ENCODE assay signal across 8 cellular contexts in the genomic region with DNA sequence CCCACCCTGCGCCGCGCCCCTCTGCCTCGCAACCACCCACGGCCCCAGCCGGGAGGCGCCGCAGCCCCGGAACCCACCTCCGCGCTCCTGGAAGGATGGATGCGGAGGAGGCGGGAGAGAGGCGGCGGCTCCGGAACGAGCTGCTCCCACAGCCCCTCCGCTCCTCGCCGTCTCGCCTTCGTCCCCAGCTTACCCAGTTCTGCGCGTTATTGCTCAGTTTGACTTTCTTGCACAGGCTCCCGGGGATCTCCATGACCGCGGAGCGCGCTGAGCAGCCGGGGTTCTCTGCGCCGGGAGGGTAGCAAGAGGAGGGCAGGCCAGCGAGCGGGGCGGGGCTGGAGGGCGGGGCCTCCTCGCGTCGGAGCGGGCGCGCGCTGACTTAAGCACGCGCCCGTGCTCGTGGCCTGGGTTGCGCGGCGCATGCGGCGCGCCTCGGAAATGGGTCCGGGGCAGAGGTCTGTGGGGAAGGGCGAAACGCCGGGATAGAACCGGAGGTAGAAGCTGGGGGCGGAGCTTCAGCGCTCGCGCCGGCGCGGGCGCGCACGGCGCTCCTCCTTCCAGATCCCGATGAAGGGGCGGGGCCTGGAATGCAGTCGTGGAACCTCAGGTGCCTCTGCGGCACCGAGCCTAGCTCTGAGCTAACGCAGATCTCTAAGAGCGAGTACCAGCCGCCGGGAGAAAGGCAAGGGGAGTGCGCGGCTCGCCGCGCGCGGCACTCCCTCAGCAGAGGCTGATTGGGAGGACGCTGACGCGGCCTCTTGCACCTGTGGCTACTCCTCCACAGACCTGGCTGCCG. TPM values are rescaled to one million over a fixed set of nuclear protein-coding genes. Genes with fewer than 3 reads are reported as not detected.
DNase-seq lines count a peak whose midpoint lies in the region; ATAC-seq and TF ChIP-seq lines count a peak whose summit lies in the region.

PAPSS1 (minus strand) TSS at position 308 of the 796 bp plus-strand sequence; CDS start at position 253, 55 bp downstream.

- peak within 1 kb of the TSS; percentile 53 to 100 (median 92) for H3K4me3 ChIP-seq in heart right ventricle

- intact Hi-C loops in T-helper 1 cell treated with Interleukin-12 subunit alpha and Interleukin-12 subunit beta and Interleukin-4 antibody, amounts not matched to agents 30 ng/mL and 1 ng/mL, for 36 hours (cut with micrococcal nuclease) = loop anchor here (1.0 to 10.0 kb wide), 12 partner anchors 165 to 1985 kb away; partner anchors contain the start of genes AIMP1, CASP6, CYP2U1 and HADH
- intact Hi-C loops in heart right ventricle (cut with DNase I) = loop anchor here in 1 of 10 donors (10.0 kb wide), 1 partner anchor 905 kb away; the partner anchor contains the start of gene RPL34
- intact Hi-C loops in posterior cingulate gyrus (cut with DNase I) = no loop called here

- H3K27me3 Mint-ChIP-seq in type B pancreatic cell = no peaks in the 10 kb centered on the region

- DNase-seq in NCI-H1694 (lab: John Stamatoyannopoulos, UW) (peak; percentile 91), amniotic epithelial cell (ENCODE audit: low read depth) (peak; percentile 97), heart right ventricle (peak; percentile 96 to 97), posterior cingulate gyrus (peak; percentile 91 to 99 (median 94)), type B pancreatic cell (ENCODE audit: extremely low spot score, unreplicated experiment) (peak; percentile 96)

- H3K27ac ChIP-seq in heart right ventricle = peak within 1 kb of the TSS in 9 of 10 donors; percentile 73 to 90 (median 84)

- ATAC-seq in GM18498 (IDR thresholded peaks at IDR 0.05; ENCODE audit: unreplicated experiment) (peak; percentile 89), HG02885 (IDR thresholded peaks at IDR 0.05; ENCODE audit: poor library complexity, unreplicated experiment) (peak; percentile 85), heart right ventricle (peak; percentile 98 to 100 (median 99))

- H3K36me3 ChIP-seq in heart right ventricle = no peaks in the 10 kb centered on the region

- H3K9me3 ChIP-seq in heart right ventricle = no peaks in the 10 kb centered on the region

- WGBS in heart right ventricle, 2 donors = 0% methylated on average over 90 of the region's 90 CpGs

- H3K27ac Mint-ChIP-seq in type B pancreatic cell = peak within 1 kb of the TSS; percentile 99

- H3K27me3 ChIP-seq in heart right ventricle = no peaks in the 10 kb centered on the region

- peaks cover 16% of the 10 kb centered on the region for H3K36me3 Mint-ChIP-seq in type B pancreatic cell

- no peaks in the 10 kb centered on the region for H3K9me3 Mint-ChIP-seq in type B pancreatic cell

- TF ChIP-seq CTCF in heart right ventricle (IDR thresholded peaks at IDR 0.05) (no peak), type B pancreatic cell (conservative IDR thresholded peaks at IDR 0.05) (no peak)

- peaks cover 40% of the 10 kb centered on the region for H3K4me1 Mint-ChIP-seq in type B pancreatic cell (ENCODE audit: unreplicated experiment)

- peaks cover 0 to 23% (median 14%) of the 10 kb centered on the region in 9 donors for H3K4me1 ChIP-seq in heart right ventricle

- H3K4me3 Mint-ChIP-seq in type B pancreatic cell = peak within 1 kb of the TSS; percentile 99

RNA-seq across cellular contexts. Expression of gene PAPSS1, which starts in this region (rescaled TPM):
- total RNA-seq in T-helper 1 cell treated with Interleukin-12 subunit alpha and Interleukin-12 subunit beta and Interleukin-4 antibody, amounts not matched to agents 30 ng/mL and 1 ng/mL, for 36 hours = 30.5 and 33.0 TPM in 2 replicates
- 10 to 100 TPM in 7 of 10 donors, 1 to 10 TPM in 3; 8.5 to 18.9 (median 10.7) TPM for total RNA-seq in heart right ventricle
- 10 to 100 TPM in 1 of 2 donors, 1 to 10 TPM in 1; 6.9 to 14.7 TPM for polyA plus RNA-seq in heart right ventricle
- 67.9 and 82.0 TPM in 2 replicates for total RNA-seq in type B pancreatic cell (ENCODE audit: low replicate concordance)

Comparison
In these comparisons a context has a peak if more than half of its experiments do, and no peak if none do; other contexts are left out.
1. Peak in every context shown above with its lines: DNase-seq, ATAC-seq, H3K4me3 ChIP-seq and H3K27ac ChIP-seq.